Comparison of ENCODE assay signal across 9 cellular contexts in the genomic region with DNA sequence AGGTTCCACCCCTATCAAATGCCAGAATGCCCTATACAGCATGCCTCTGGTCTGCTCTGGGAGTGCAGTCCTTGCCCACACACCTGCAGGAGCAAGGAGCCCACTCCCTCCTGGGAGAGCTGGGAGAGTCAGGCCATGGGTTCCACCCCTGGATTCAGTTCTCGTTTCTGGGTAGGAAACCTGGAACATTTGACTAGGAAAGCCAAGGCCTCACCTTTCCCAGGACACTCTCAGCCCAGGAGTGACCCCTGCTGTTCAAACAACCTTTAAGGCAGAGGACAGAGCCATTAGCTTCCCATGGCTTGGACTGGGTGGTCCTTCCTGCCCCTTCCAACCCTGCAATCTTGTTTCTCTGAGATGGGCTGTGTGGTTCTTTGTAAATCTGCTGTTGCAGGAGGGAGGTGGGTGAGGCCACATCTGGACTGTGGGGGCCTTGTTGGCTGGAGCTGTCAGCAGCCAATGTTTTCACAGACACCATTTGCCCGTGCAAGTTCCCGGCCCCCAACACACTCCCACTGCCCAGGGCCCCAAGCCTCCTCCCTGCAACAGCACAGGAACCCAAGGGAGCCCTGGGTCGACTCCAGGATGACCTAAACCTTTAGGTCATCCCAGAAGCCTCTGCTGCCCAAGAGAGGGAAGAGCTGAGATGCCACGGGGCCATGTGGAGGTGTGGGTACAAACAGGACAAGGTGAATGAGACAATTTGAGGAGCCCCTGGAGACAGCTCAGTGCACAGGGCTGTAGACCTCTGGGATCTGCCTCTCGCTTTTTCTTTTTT.
DNase-seq lines count a peak whose midpoint lies in the region; ATAC-seq, FAIRE-seq and TF ChIP-seq lines count a peak whose summit lies in the region.
"Had no signal": no experiment of that assay in that cellular context is flagged by ENCODE, and none has a peak within 500 bp of the region (broad histone marks: within the 10 kb centered on the region; RNA-seq: fewer than 3 reads in every experiment).

No MANE protein-coding gene starts in this region.

- no peak overlapping the region for H3K27ac Mint-ChIP-seq in glutamatergic neuron (ENCODE audit: unreplicated experiment)

- H3K4me3 ChIP-seq in HFF-Myc (replicated peaks; ENCODE audit: low read depth, low read length) (no peak overlapping the region), GM12878 (no peak overlapping the region), testis (no peak overlapping the region)

- RAD21 ChIA-PET in GM12878 (lab: Charles Lee; ENCODE audit: unreplicated experiment) = interaction anchor here (2.2 kb wide), 1 partner anchor 233 kb away, joined by 13 read pairs; a partner anchor contains a TSS

- H3K4me2 ChIP-seq in GM12878 (ENCODE audit: control insufficient read depth, insufficient read depth) = no peak overlapping the region

- no peaks in the 10 kb centered on the region for H3K9me3 Mint-ChIP-seq in glutamatergic neuron (ENCODE audit: unreplicated experiment)

- TF ChIP-seq CTCF in HFF-Myc (IDR thresholded peaks at IDR 0.05; ENCODE audit: low read depth, low read length, missing control alignments) (peak; percentile 26), GM12878 (IDR thresholded peaks at IDR 0.05 in 2 of 3, conservative IDR thresholded peaks at IDR 0.05 in 1 of 3; ENCODE audit: control insufficient read depth in 2 of 3, extremely low read depth in 1 of 3, insufficient read depth in 1 of 3, low read depth in 3 of 3, low read length in 3 of 3) (peak in 2 of 3 experiments; percentile 3 to 28; a peak in 2 of 6 replicates), testis (IDR thresholded peaks at IDR 0.05) (no peak), glutamatergic neuron (IDR thresholded peaks at IDR 0.05; ENCODE audit: partially characterized antibody, unreplicated experiment) (no peak)

- DNase-seq in HFF-Myc (ENCODE audit: extremely low read depth, low read depth) = no peak
- no peak for DNase-seq in GM12878 (ENCODE audit: low read depth, low spot score)
- DNase-seq in iPS-NIHi7 (ENCODE audit: extremely low spot score) = peak; percentile 60
- DNase-seq in testis = peak; percentile 40
- no peak for DNase-seq in DMS153 treated with DMSO at 0.1 percent for 48 hours (lab: John Stamatoyannopoulos, UW; ENCODE audit: unreplicated experiment)
- no peak for DNase-seq in cortex of kidney (lab: John Stamatoyannopoulos, UW)
- no peak for DNase-seq in glutamatergic neuron
- DNase-seq: activated CD4-positive, alpha-beta T cell treated with anti-CD3 and anti-CD28 coated beads for 48 hours had no signal

- H3K4me1 ChIP-seq in GM12878 (ENCODE audit: control insufficient read depth, insufficient read depth, low read length) (no peaks in the 10 kb centered on the region), testis (no peaks in the 10 kb centered on the region)

- H3K27me3 ChIP-seq in GM12878 (replicated peaks in 1 of 2; ENCODE audit: control insufficient read depth in 2 of 2, insufficient read depth in 2 of 2, low read length in 1 of 2) (peaks cover 0 to 2% of the 10 kb centered on the region in 2 experiments; a peak in 1 of 4 replicates), testis (no peaks in the 10 kb centered on the region)

- no peak; the same call in 2 of the 3 replicates for ATAC-seq in GM12878
- ATAC-seq in GM18870 (IDR thresholded peaks at IDR 0.05; ENCODE audit: unreplicated experiment) = no peak

- WGBS in GM12878 (ENCODE audit: insufficient coverage, insufficient replicate concordance, low lambda C conversion rate, missing lambda C conversion rate) = 6% methylated on average over 5 of the region's 6 CpGs
- 71 to 100% methylated on average over 1 to 6 of the region's 6 CpGs for WGBS in testis, 2 donors

- no peak for TF ChIP-seq EP300 in GM12878 (IDR thresholded peaks at IDR 0.05; ENCODE audit: borderline replicate concordance in 1 of 2, control insufficient read depth in 1 of 2, low read depth in 2 of 2, low read length in 2 of 2)

- POLR2A ChIA-PET in GM12878 (lab: Charles Lee) = no interaction called here

- no peaks in the 10 kb centered on the region for H4K20me1 ChIP-seq in GM12878 (ENCODE audit: control insufficient read depth, insufficient read depth)

- FAIRE-seq in GM12878 (lab: Jason Lieb, UNC) = no peak

- BruUV-seq in GM12878 (replicated peaks; lab: Mats Ljungman, UMichigan) = no TSS peak

- H3K36me3 Mint-ChIP-seq in glutamatergic neuron (ENCODE audit: unreplicated experiment) = no peaks in the 10 kb centered on the region

- TF ChIP-seq POLR2A in GM12878 (IDR thresholded peaks at IDR 0.05; ENCODE audit: low read depth, low read length) (no peak), testis (IDR thresholded peaks at IDR 0.05) (no peak)

- no peaks in the 10 kb centered on the region for H3K4me1 Mint-ChIP-seq in glutamatergic neuron (ENCODE audit: low read depth, unreplicated experiment)

- H3K9me3 ChIP-seq in GM12878 (replicated peaks; ENCODE audit: control insufficient read depth, insufficient read depth, low read length) = no peaks in the 10 kb centered on the region; the same call in 2 of the 3 replicates
- H3K9me3 ChIP-seq in testis = no peaks in the 10 kb centered on the region

- H3K79me2 ChIP-seq in GM12878 (ENCODE audit: control insufficient read depth, insufficient read depth, low read length) = no peaks in the 10 kb centered on the region

- H3K36me3 ChIP-seq in GM12878 (ENCODE audit: control insufficient read depth in 2 of 2, insufficient read depth in 2 of 2, low read length in 1 of 2) (no peaks in the 10 kb centered on the region), testis (ENCODE audit: low read depth, missing control alignments) (no peaks in the 10 kb centered on the region)

- in situ Hi-C loops in GM12878 (cut with MboI) = no loop called here

- no peak overlapping the region for H3K27ac ChIP-seq in GM12878 (ENCODE audit: control insufficient read depth, insufficient read depth)
- H3K27ac ChIP-seq in testis = no peak overlapping the region

- no peak overlapping the region for H2AFZ ChIP-seq in GM12878 (ENCODE audit: control insufficient read depth, low read depth, low read length)

- SMC1A ChIA-PET in GM12878 (lab: Charles Lee; ENCODE audit: uncharacterized antibody, unreplicated experiment) = no interaction called here

- H3K27me3 Mint-ChIP-seq in glutamatergic neuron (ENCODE audit: unreplicated experiment) = no peaks in the 10 kb centered on the region

- H3K9ac ChIP-seq in GM12878 (ENCODE audit: control insufficient read depth, insufficient read depth, low read length) = no peak overlapping the region

- TF ChIP-seq RAD21 in GM12878 (IDR thresholded peaks at IDR 0.05; ENCODE audit: insufficient read depth, low read depth, low read length) = peak; percentile 65

- CTCF ChIA-PET in GM12878 (lab: Yijun Ruan, JAX) = interaction anchor here (1.0 to 2.3 kb wide), 2 partner anchors 33 to 233 kb away, joined by 3 to 16 read pairs; a partner anchor contains a TSS

- no peak overlapping the region for H3K4me3 Mint-ChIP-seq in glutamatergic neuron (ENCODE audit: unreplicated experiment)

- intact Hi-C loops in GM12878 (cut with micrococcal nuclease; ENCODE audit: unreplicated experiment) = loop anchor here (1.0 kb wide), 1 partner anchor 233 kb away; no protein-coding TSS in a partner anchor
- intact Hi-C loops in testis (cut with DNase I; ENCODE audit: low total_unique reads) = no loop called here

TF ChIP-seq in GM12878, 131 proteins besides CTCF, POLR2A, EP300 and RAD21:
- TF ChIP-seq BRCA1 (IDR thresholded peaks at IDR 0.05; ENCODE audit: low read depth, low read length) (no peak), SP1 (IDR thresholded peaks at IDR 0.05; ENCODE audit: low read depth, low read length) (no peak), SMC3 (IDR thresholded peaks at IDR 0.05; ENCODE audit: borderline replicate concordance, low read length) (peak; percentile 32; the same call in 1 of the 2 replicates)

Comparison
In these comparisons a context has a peak if more than half of its experiments do, and no peak if none do; other contexts are left out.
1. DNase-seq: peak in iPS-NIHi7 (single experiment) and testis (single experiment); none in HFF-Myc (single experiment), GM12878 (single experiment), DMS153 treated with DMSO at 0.1 percent for 48 hours (single experiment), cortex of kidney (single experiment) and glutamatergic neuron (single experiment).
2. CTCF ChIP-seq: peak in HFF-Myc (single experiment) and GM12878 (2 of 3); none in testis (0 of 3) and glutamatergic neuron (single experiment).